Comparison of ENCODE assay signal across 18 cellular contexts in genomic region chr1:211113566-211113965, GRCh38. TPM values are rescaled to one million over a fixed set of nuclear protein-coding genes. Genes with fewer than 3 reads are reported as not detected.
A peak's percentile ranks its signal among the peaks of the same experiment; 100 is the strongest.
DNase-seq lines count a peak whose midpoint lies in the region; ATAC-seq lines count a peak whose summit lies in the region.
"Had no signal": no experiment of that assay in that cellular context is flagged by ENCODE, and none has a peak within 500 bp of the region (broad histone marks: within the 10 kb centered on the region; RNA-seq: fewer than 3 reads in every experiment).

No MANE protein-coding gene starts in this region.

- DNase-seq in DMS 273 (lab: John Stamatoyannopoulos, UW; ENCODE audit: unreplicated experiment), result peak; percentile 6
- DNase-seq in DMS 273 treated with DMSO at 0.1 percent for 48 hours (lab: John Stamatoyannopoulos, UW), result no peak
- DNase-seq in M059J (ENCODE audit: low read depth), result peak; percentile 93
- DNase-seq in foreskin melanocyte, result peak; percentile 42
- DNase-seq in stimulated activated CD4-positive, alpha-beta T cell treated with anti-CD3 and anti-CD28 coated beads, Interleukin-4, amount 100 ng/mL, for 1 hour, result no peak
- DNase-seq in stimulated activated CD4-positive, alpha-beta T cell treated with anti-CD3 and anti-CD28 coated beads, Interleukin-4, amount 100 ng/mL, for 24 hours, result no peak
- no peak for DNase-seq in NCI-H2196 (lab: John Stamatoyannopoulos, UW; ENCODE audit: unreplicated experiment)
- DNase-seq: CD4-positive, CD25-positive, alpha-beta regulatory T cell; CD8-positive, alpha-beta T cell; DMS153; DND-41; GDM1; GM23248; H7; HCEC 1CT had no signal

- no peak for ATAC-seq in GM19452 (IDR thresholded peaks at IDR 0.05; ENCODE audit: unreplicated experiment)
- ATAC-seq: CD8-positive, alpha-beta T cell; GM12878 had no signal

RNA-seq across cellular contexts. Expression of gene KCNH1, which starts 20.4 kb away (rescaled TPM):
- 2.8 and 3.2 TPM in 2 replicates for total RNA-seq in M059J (2014; rRNA removed; shearing (Covaris generic))
- total RNA-seq: B cell; CD4-positive, CD25-positive, alpha-beta regulatory T cell; CD8-positive, alpha-beta T cell; GM12878 had no signal

Comparison
In these comparisons a context has a peak if more than half of its experiments do, and no peak if none do; other contexts are left out.
1. DNase-seq: peak in DMS 273 (single experiment), M059J (single experiment) and foreskin melanocyte (single experiment); none in DMS 273 treated with DMSO at 0.1 percent for 48 hours (single experiment), stimulated activated CD4-positive, alpha-beta T cell treated with anti-CD3 and anti-CD28 coated beads, Interleukin-4, amount 100 ng/mL, for 1 hour (single experiment), stimulated activated CD4-positive, alpha-beta T cell treated with anti-CD3 and anti-CD28 coated beads, Interleukin-4, amount 100 ng/mL, for 24 hours (single experiment) and NCI-H2196 (single experiment).